ENCODE assay signal across 31 cellular contexts in the genomic region with DNA sequence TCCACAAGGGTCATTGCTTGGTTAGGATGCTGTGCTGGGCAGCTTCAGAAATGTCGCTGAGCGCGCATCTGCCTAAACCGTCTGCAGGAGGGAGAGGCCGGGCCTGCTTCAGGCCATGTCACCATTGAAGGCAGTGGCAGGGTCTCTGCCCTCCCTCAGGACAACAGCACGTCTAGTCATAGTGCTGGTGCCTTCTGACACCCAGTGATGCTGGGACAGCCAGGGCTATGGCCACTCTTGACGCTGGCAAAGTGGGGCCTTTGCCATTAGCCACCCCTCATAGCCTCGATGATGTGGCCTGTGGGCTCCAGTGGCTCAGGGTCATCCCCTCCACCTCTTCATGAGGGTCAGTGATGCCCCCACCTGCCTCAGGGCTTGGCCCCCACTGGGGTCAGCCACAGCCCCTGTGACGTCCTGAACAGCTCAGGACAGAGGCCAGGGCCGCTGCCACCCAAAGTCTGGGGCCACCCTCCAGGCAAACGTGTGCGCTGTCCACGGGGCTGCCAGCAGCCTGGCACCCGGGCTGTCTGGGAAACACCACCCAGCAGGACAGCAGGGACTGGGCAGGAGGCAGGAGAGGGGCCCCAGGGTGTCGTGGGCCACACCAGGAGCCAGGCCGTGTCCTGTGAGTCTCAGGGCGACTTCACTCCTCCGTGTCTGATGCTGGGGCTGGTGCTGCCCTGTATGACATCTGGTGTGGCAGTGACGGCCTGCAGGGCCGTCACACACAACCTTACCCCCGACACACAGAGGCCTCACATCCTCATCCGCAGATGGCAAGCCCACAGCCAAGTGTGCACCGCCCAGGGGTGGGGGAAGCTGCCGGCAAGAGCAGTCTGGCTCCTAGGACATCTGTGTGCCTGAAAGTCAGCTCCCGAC. TPM values are rescaled to one million over a fixed set of nuclear protein-coding genes. Genes with fewer than 3 reads are reported as not detected.
DNase-seq lines count a peak whose midpoint lies in the region; ATAC-seq and FAIRE-seq lines count a peak whose summit lies in the region.
"Had no signal": no experiment of that assay in that cellular context is flagged by ENCODE, and none has a peak within 500 bp of the region (broad histone marks: within the 10 kb centered on the region; RNA-seq: fewer than 3 reads in every experiment).

No MANE protein-coding gene starts in this region.

- DNase-seq in T-helper 1 cell (no peak), HT-29 (ENCODE audit: low spot score) (peak; percentile 15), small intestine (peak; percentile 22), anterior cingulate cortex (lab: John Stamatoyannopoulos, UW) (no peak), NCI-H510A treated with DMSO at 0.1 percent for 48 hours (lab: John Stamatoyannopoulos, UW) (no peak)
- DNase-seq in effector memory CD8-positive, alpha-beta T cell = no peak
- no peak for DNase-seq in T-helper 2 cell treated with Interferon-gamma antibody and Interleukin-4, amounts not matched to agents 5 μg/mL and 100 μg/mL, for 36 hours (ENCODE audit: low spot score)
- DNase-seq: activated CD4-positive, alpha-beta T cell treated with anti-CD3 and anti-CD28 coated beads for 4 hours; activated CD8-positive, alpha-beta T cell treated with anti-CD3 and anti-CD28 coated beads, Interleukin-2, amount 10 ng/mL, durations not matched to agents 7 days and 5 days; activated naive CD4-positive, alpha-beta T cell treated with anti-CD3 and anti-CD28 coated beads, Interleukin-2, amount 50 U/mL, for 16 hours; AML-193; amniotic stem cell; CD4-positive, CD25-positive, alpha-beta regulatory T cell; HCEC 1CT; hypothalamus; immature natural killer cell; left cardiac atrium; NCI-H1417 treated with DMSO at 0.1 percent for 48 hours; NCI-H2081 treated with DMSO at 0.1 percent for 48 hours; NCI-H446 treated with DMSO at 0.1 percent for 48 hours; NCI-H82; ovary had no signal

- no peaks in the 10 kb centered on the region for H3K9me3 ChIP-seq in small intestine (ENCODE audit: control insufficient read depth, low read depth)
- H3K9me3 ChIP-seq: gastroesophageal sphincter, ovary, thoracic aorta had no signal

- FAIRE-seq in small intestine (lab: Jason Lieb, UNC) = no peak
- FAIRE-seq: GM12892, urothelium cell line had no signal

- no peaks in the 10 kb centered on the region for H3K4me1 ChIP-seq in small intestine (ENCODE audit: control insufficient read depth in 2 of 2, insufficient read depth in 1 of 2, low read depth in 1 of 2, low read length in 1 of 2)
- H3K4me1 ChIP-seq: gastroesophageal sphincter had no signal

- peaks cover 29% of the 10 kb centered on the region for H3K36me3 Mint-ChIP-seq in T-helper 1 cell treated with Interleukin-12 subunit alpha and Interleukin-12 subunit beta and Interleukin-4 antibody, amounts not matched to agents 30 μg/mL and 1 μg/mL, for 36 hours (ENCODE audit: low read depth)
- H3K36me3 Mint-ChIP-seq in effector memory CD8-positive, alpha-beta T cell (ENCODE audit: insufficient read depth) = peaks cover 92% of the 10 kb centered on the region
- H3K36me3 Mint-ChIP-seq in T-helper 2 cell treated with Interferon-gamma antibody and Interleukin-4, amounts not matched to agents 5 μg/mL and 100 μg/mL, for 36 hours (ENCODE audit: low read depth) = peaks cover 48% of the 10 kb centered on the region

- H3K4me3 ChIP-seq in small intestine (ENCODE audit: low read depth in 1 of 2, low read length in 2 of 2) = no peak overlapping the region
- H3K4me3 ChIP-seq: gastroesophageal sphincter, ovary, SK-N-MC, skin epidermis, thoracic aorta had no signal

- peaks cover 2% of the 10 kb centered on the region for H3K4me1 Mint-ChIP-seq in T-helper 1 cell treated with Interleukin-12 subunit alpha and Interleukin-12 subunit beta and Interleukin-4 antibody, amounts not matched to agents 30 μg/mL and 1 μg/mL, for 36 hours (ENCODE audit: low read depth)
- H3K4me1 Mint-ChIP-seq in effector memory CD8-positive, alpha-beta T cell (ENCODE audit: low read depth in 2 of 2) = no peaks in the 10 kb centered on the region
- no peaks in the 10 kb centered on the region for H3K4me1 Mint-ChIP-seq in T-helper 2 cell treated with Interferon-gamma antibody and Interleukin-4, amounts not matched to agents 5 μg/mL and 100 μg/mL, for 36 hours (ENCODE audit: low read depth)
- H3K4me1 Mint-ChIP-seq: immature natural killer cell, memory B cell had no signal

- no peaks in the 10 kb centered on the region for H3K27me3 Mint-ChIP-seq in T-helper 1 cell treated with Interleukin-12 subunit alpha and Interleukin-12 subunit beta and Interleukin-4 antibody, amounts not matched to agents 30 μg/mL and 1 μg/mL, for 36 hours (ENCODE audit: low read depth)
- H3K27me3 Mint-ChIP-seq in effector memory CD8-positive, alpha-beta T cell = no peaks in the 10 kb centered on the region
- H3K27me3 Mint-ChIP-seq in T-helper 2 cell treated with Interferon-gamma antibody and Interleukin-4, amounts not matched to agents 5 μg/mL and 100 μg/mL, for 36 hours (ENCODE audit: low read depth) = no peaks in the 10 kb centered on the region
- H3K27me3 Mint-ChIP-seq: CD4-positive, CD25-positive, alpha-beta regulatory T cell; memory B cell; stimulated activated naive CD8-positive, alpha-beta T cell treated with anti-CD3 and anti-CD28 coated beads, Interleukin-15, Interleukin-2, amounts not matched to agents 100 ng/mL and 50 ng/mL, for 24 hours had no signal

- peak overlapping the region; percentile 36 for H3K27ac Mint-ChIP-seq in T-helper 1 cell treated with Interleukin-12 subunit alpha and Interleukin-12 subunit beta and Interleukin-4 antibody, amounts not matched to agents 30 μg/mL and 1 μg/mL, for 36 hours
- H3K27ac Mint-ChIP-seq in effector memory CD8-positive, alpha-beta T cell = peak overlapping the region; percentile 58 to 60
- H3K27ac Mint-ChIP-seq in T-helper 2 cell treated with Interferon-gamma antibody and Interleukin-4, amounts not matched to agents 5 μg/mL and 100 μg/mL, for 36 hours = no peak overlapping the region
- H3K27ac Mint-ChIP-seq: memory B cell had no signal

- H3K4me3 Mint-ChIP-seq in T-helper 1 cell treated with Interleukin-12 subunit alpha and Interleukin-12 subunit beta and Interleukin-4 antibody, amounts not matched to agents 30 μg/mL and 1 μg/mL, for 36 hours = no peak overlapping the region
- no peak overlapping the region for H3K4me3 Mint-ChIP-seq in effector memory CD8-positive, alpha-beta T cell
- no peak overlapping the region for H3K4me3 Mint-ChIP-seq in T-helper 2 cell treated with Interferon-gamma antibody and Interleukin-4, amounts not matched to agents 5 μg/mL and 100 μg/mL, for 36 hours
- H3K4me3 Mint-ChIP-seq: activated CD8-positive, alpha-beta T cell treated with anti-CD3 and anti-CD28 coated beads, Interleukin-2, amount 10 ng/mL, durations not matched to agents 7 days and 5 days; immature natural killer cell; memory B cell; stimulated activated naive CD8-positive, alpha-beta T cell treated with anti-CD3 and anti-CD28 coated beads, Interleukin-15, Interleukin-2, amounts not matched to agents 100 ng/mL and 50 ng/mL, for 24 hours had no signal

- no peak overlapping the region for H3K27ac ChIP-seq in small intestine (ENCODE audit: low read depth in 1 of 2, low read length in 1 of 2)
- H3K27ac ChIP-seq: gastroesophageal sphincter, ovary, SK-N-MC, thoracic aorta had no signal

- WGBS in small intestine, 3 donors = 71 to 84% (median 80%) methylated on average over 23 to 25 of the region's 25 CpGs

- H3K9me3 Mint-ChIP-seq in T-helper 1 cell treated with Interleukin-12 subunit alpha and Interleukin-12 subunit beta and Interleukin-4 antibody, amounts not matched to agents 30 μg/mL and 1 μg/mL, for 36 hours = no peaks in the 10 kb centered on the region
- no peaks in the 10 kb centered on the region for H3K9me3 Mint-ChIP-seq in effector memory CD8-positive, alpha-beta T cell
- no peaks in the 10 kb centered on the region for H3K9me3 Mint-ChIP-seq in T-helper 2 cell treated with Interferon-gamma antibody and Interleukin-4, amounts not matched to agents 5 μg/mL and 100 μg/mL, for 36 hours
- H3K9me3 Mint-ChIP-seq: CD4-positive, CD25-positive, alpha-beta regulatory T cell; immature natural killer cell; memory B cell; stimulated activated naive CD8-positive, alpha-beta T cell treated with anti-CD3 and anti-CD28 coated beads, Interleukin-15, Interleukin-2, amounts not matched to agents 100 ng/mL and 50 ng/mL, for 24 hours had no signal

- peaks cover 34 to 47% of the 10 kb centered on the region in 2 donors for H3K36me3 ChIP-seq in small intestine (ENCODE audit: control insufficient read depth in 2 of 2, insufficient read depth in 2 of 2, low read length in 2 of 2)
- H3K36me3 ChIP-seq: ovary had no signal

- H3K27me3 ChIP-seq in small intestine (ENCODE audit: control insufficient read depth in 2 of 2, insufficient read depth in 2 of 2, low read length in 2 of 2) = no peaks in the 10 kb centered on the region
- H3K27me3 ChIP-seq: gastroesophageal sphincter, ovary had no signal

- ATAC-seq in effector memory CD8-positive, alpha-beta T cell (replicated peaks) = no peak
- ATAC-seq: activated CD8-positive, alpha-beta T cell treated with anti-CD3 and anti-CD28 coated beads, Interleukin-2, amount 10 ng/mL, durations not matched to agents 7 days and 5 days; gastroesophageal sphincter had no signal

RNA-seq across cellular contexts. Expression of a gene that starts 42.5 kb away (rescaled TPM):
- 17.1 and 18.6 TPM in 2 replicates for total RNA-seq in HT-29 (2014; rRNA removed; shearing (Covaris generic))
- polyA plus RNA-seq in small intestine = 10 to 100 TPM; 43.7 to 59.7 (median 59.7) TPM

Comparison
In these comparisons a context has a peak if more than half of its experiments do, and no peak if none do; other contexts are left out.
1. DNase-seq: peak in HT-29 (single experiment) and small intestine (single experiment); none in T-helper 1 cell (0 of 5), effector memory CD8-positive, alpha-beta T cell (0 of 3), T-helper 2 cell treated with Interferon-gamma antibody and Interleukin-4, amounts not matched to agents 5 μg/mL and 100 μg/mL, for 36 hours (single experiment), anterior cingulate cortex (0 of 58) and NCI-H510A treated with DMSO at 0.1 percent for 48 hours (single experiment).